11 cellular contexts compared by ENCODE assay signal in genomic region chr13:98252931-98253470, GRCh38.
A peak's percentile ranks its signal among the peaks of the same experiment; 100 is the strongest.
DNase-seq lines count a peak whose midpoint lies in the region; ATAC-seq and TF ChIP-seq lines count a peak whose summit lies in the region.
"Had no signal": no experiment of that assay in that cellular context is flagged by ENCODE, and none has a peak within 500 bp of the region (broad histone marks: within the 10 kb centered on the region; RNA-seq: fewer than 3 reads in every experiment).

No MANE protein-coding gene starts in this region.

- ATAC-seq in RWPE2 (ENCODE audit: low read depth) = peak; percentile 51
- ATAC-seq in activated CD8-positive, alpha-beta T cell treated with anti-CD3 and anti-CD28 coated beads, Interleukin-2, amount 10 ng/mL, durations not matched to agents 7 days and 5 days = no peak

- H3K4me3 Mint-ChIP-seq in osteocyte (ENCODE audit: unreplicated experiment) (peak overlapping the region; percentile 16), glutamatergic neuron (ENCODE audit: unreplicated experiment) (no peak overlapping the region)
- H3K4me3 Mint-ChIP-seq in activated CD8-positive, alpha-beta T cell treated with anti-CD3 and anti-CD28 coated beads, Interleukin-2, amount 10 ng/mL, durations not matched to agents 7 days and 5 days = no peak overlapping the region

- H3K36me3 Mint-ChIP-seq in osteocyte (ENCODE audit: unreplicated experiment) (peaks cover 8% of the 10 kb centered on the region), glutamatergic neuron (ENCODE audit: unreplicated experiment) (peaks cover 8% of the 10 kb centered on the region)
- no peaks in the 10 kb centered on the region for H3K36me3 Mint-ChIP-seq in activated CD8-positive, alpha-beta T cell treated with anti-CD3 and anti-CD28 coated beads, Interleukin-2, amount 10 ng/mL, durations not matched to agents 7 days and 5 days (ENCODE audit: low read depth)

- H3K27ac Mint-ChIP-seq in osteocyte (ENCODE audit: unreplicated experiment) = peak overlapping the region; percentile 87
- H3K27ac Mint-ChIP-seq in glutamatergic neuron (ENCODE audit: unreplicated experiment) = no peak overlapping the region
- H3K27ac Mint-ChIP-seq in activated CD8-positive, alpha-beta T cell treated with anti-CD3 and anti-CD28 coated beads, Interleukin-2, amount 10 ng/mL, durations not matched to agents 7 days and 5 days = no peak overlapping the region

- peaks cover 61% of the 10 kb centered on the region for H3K4me1 Mint-ChIP-seq in osteocyte (ENCODE audit: unreplicated experiment)
- peaks cover 16% of the 10 kb centered on the region for H3K4me1 Mint-ChIP-seq in glutamatergic neuron (ENCODE audit: low read depth, unreplicated experiment)
- H3K4me1 Mint-ChIP-seq in activated CD8-positive, alpha-beta T cell treated with anti-CD3 and anti-CD28 coated beads, Interleukin-2, amount 10 ng/mL, durations not matched to agents 7 days and 5 days (ENCODE audit: low read depth) = no peaks in the 10 kb centered on the region

- H3K27me3 ChIP-seq in RWPE2 (ENCODE audit: insufficient read depth, poor library complexity, severe bottlenecking) (no peaks in the 10 kb centered on the region), fibroblast of lung (ENCODE audit: control insufficient read depth, insufficient read depth, low read length) (no peaks in the 10 kb centered on the region), H7 (ENCODE audit: control insufficient read depth, insufficient read depth, low read length) (no peaks in the 10 kb centered on the region)
- H3K27me3 ChIP-seq: esophagus squamous epithelium had no signal

- no peak overlapping the region for H3K4me3 ChIP-seq in RWPE2 (ENCODE audit: severe bottlenecking)
- no peak overlapping the region for H3K4me3 ChIP-seq in fibroblast of lung (replicated peaks in 1 of 4; ENCODE audit: control extremely low read depth in 1 of 4, insufficient read depth in 1 of 4, low read depth in 3 of 4, low read length in 4 of 4)
- H3K4me3 ChIP-seq in H7 (ENCODE audit: insufficient read depth, low read depth, low read length) = no peak overlapping the region
- H3K4me3 ChIP-seq: esophagus squamous epithelium had no signal

- H3K79me2 ChIP-seq in fibroblast of lung (ENCODE audit: control insufficient read depth, insufficient read depth, low read length) = peaks cover 33% of the 10 kb centered on the region

- H4K20me1 ChIP-seq in fibroblast of lung (ENCODE audit: control insufficient read depth, extremely low read depth, insufficient read depth, low read length) = no peaks in the 10 kb centered on the region

- CTCF ChIA-PET in activated CD8-positive, alpha-beta T cell treated with anti-CD3 and anti-CD28 coated beads, Interleukin-2, amount 10 ng/mL, durations not matched to agents 7 days and 5 days (lab: Charles Lee) = no interaction called here

- H3K27me3 Mint-ChIP-seq in osteocyte (ENCODE audit: unreplicated experiment) (no peaks in the 10 kb centered on the region), glutamatergic neuron (ENCODE audit: unreplicated experiment) (peaks cover 2% of the 10 kb centered on the region)
- H3K27me3 Mint-ChIP-seq in activated CD8-positive, alpha-beta T cell treated with anti-CD3 and anti-CD28 coated beads, Interleukin-2, amount 10 ng/mL, durations not matched to agents 7 days and 5 days (ENCODE audit: low read depth) = no peaks in the 10 kb centered on the region

- H3K4me2 ChIP-seq in fibroblast of lung (ENCODE audit: extremely low read depth, insufficient read depth, low read length) = peak overlapping the region; percentile 34

- no peak overlapping the region for H2AFZ ChIP-seq in fibroblast of lung (ENCODE audit: low read length)

- peak overlapping the region; percentile 27 for H3K9ac ChIP-seq in fibroblast of lung (ENCODE audit: insufficient read depth, low read length)

- no peak for TF ChIP-seq CTCF in RWPE2 (IDR thresholded peaks at IDR 0.05; ENCODE audit: poor library complexity, severe bottlenecking)
- TF ChIP-seq CTCF in fibroblast of lung (conservative IDR thresholded peaks at IDR 0.05 in 1 of 2, IDR thresholded peaks at IDR 0.05 in 1 of 2; ENCODE audit: low read depth in 1 of 2, low read length in 2 of 2) = no peak
- no peak for TF ChIP-seq CTCF in osteocyte (IDR thresholded peaks at IDR 0.05)
- TF ChIP-seq CTCF in glutamatergic neuron (IDR thresholded peaks at IDR 0.05; ENCODE audit: partially characterized antibody, unreplicated experiment) = no peak

- POLR2A ChIA-PET in activated CD8-positive, alpha-beta T cell treated with anti-CD3 and anti-CD28 coated beads, Interleukin-2, amount 10 ng/mL, durations not matched to agents 7 days and 5 days (lab: Charles Lee) = no interaction called here

- no peaks in the 10 kb centered on the region for H3K9me3 ChIP-seq in RWPE2 (ENCODE audit: severe bottlenecking)
- no peaks in the 10 kb centered on the region for H3K9me3 ChIP-seq in fibroblast of lung (ENCODE audit: control insufficient read depth, insufficient read depth, low read depth, low read length)
- H3K9me3 ChIP-seq: esophagus squamous epithelium had no signal

- peaks cover 3% of the 10 kb centered on the region for H3K9me3 Mint-ChIP-seq in osteocyte (ENCODE audit: unreplicated experiment)
- H3K9me3 Mint-ChIP-seq in glutamatergic neuron (ENCODE audit: unreplicated experiment) = peaks cover 9% of the 10 kb centered on the region
- no peaks in the 10 kb centered on the region for H3K9me3 Mint-ChIP-seq in activated CD8-positive, alpha-beta T cell treated with anti-CD3 and anti-CD28 coated beads, Interleukin-2, amount 10 ng/mL, durations not matched to agents 7 days and 5 days (ENCODE audit: insufficient read depth)

- H3K27ac ChIP-seq in RWPE2 (ENCODE audit: poor library complexity, severe bottlenecking) = no peak overlapping the region
- peak overlapping the region; percentile 87 for H3K27ac ChIP-seq in fibroblast of lung (ENCODE audit: insufficient read depth, low read length)
- H3K27ac ChIP-seq: esophagus squamous epithelium had no signal

- H3K4me1 ChIP-seq in RWPE2 (ENCODE audit: insufficient read depth, poor library complexity, severe bottlenecking) (peaks cover 27% of the 10 kb centered on the region), fibroblast of lung (ENCODE audit: control insufficient read depth, extremely low read depth, insufficient read depth, low read length) (peaks cover 16% of the 10 kb centered on the region)
- H3K4me1 ChIP-seq: esophagus squamous epithelium had no signal

- H3K36me3 ChIP-seq in RWPE2 (ENCODE audit: low read depth) (no peaks in the 10 kb centered on the region), fibroblast of lung (ENCODE audit: control insufficient read depth, insufficient read depth, low read length) (no peaks in the 10 kb centered on the region), H7 (replicated peaks; ENCODE audit: control insufficient read depth, insufficient read depth, low read length) (no peaks in the 10 kb centered on the region)
- H3K36me3 ChIP-seq: esophagus squamous epithelium had no signal

- peak; percentile 55 for DNase-seq in Ammon's horn (ENCODE audit: low spot score)
- DNase-seq in RWPE2 (ENCODE audit: low spot score) = no peak
- DNase-seq in fibroblast of lung (ENCODE audit: low read depth in 2 of 2) = peak; percentile 77 to 88
- no peak for DNase-seq in osteocyte (ENCODE audit: extremely low spot score, unreplicated experiment)
- no peak for DNase-seq in glutamatergic neuron
- DNase-seq in COLO668 (lab: John Stamatoyannopoulos, UW; ENCODE audit: unreplicated experiment) = no peak
- no peak for DNase-seq in activated CD8-positive, alpha-beta T cell treated with anti-CD3 and anti-CD28 coated beads, Interleukin-2, amount 10 ng/mL, durations not matched to agents 7 days and 5 days
- no peak for DNase-seq in H7
- DNase-seq: activated naive CD4-positive, alpha-beta T cell treated with anti-CD3 and anti-CD28 coated beads, Interleukin-2, amount 50 U/mL, for 16 hours; esophagus squamous epithelium; NCI-H1436 treated with DMSO at 0.1 percent for 48 hours had no signal

Comparison
In these comparisons a context has a peak if more than half of its experiments do, and no peak if none do; other contexts are left out.
1. DNase-seq: peak in Ammon's horn (single experiment) and fibroblast of lung (2 of 2); none in RWPE2 (single experiment), osteocyte (single experiment), glutamatergic neuron (single experiment), COLO668 (single experiment), activated CD8-positive, alpha-beta T cell treated with anti-CD3 and anti-CD28 coated beads, Interleukin-2, amount 10 ng/mL, durations not matched to agents 7 days and 5 days (single experiment) and H7 (single experiment).